ENCODE assay signal across 9 cellular contexts in the genomic region with DNA sequence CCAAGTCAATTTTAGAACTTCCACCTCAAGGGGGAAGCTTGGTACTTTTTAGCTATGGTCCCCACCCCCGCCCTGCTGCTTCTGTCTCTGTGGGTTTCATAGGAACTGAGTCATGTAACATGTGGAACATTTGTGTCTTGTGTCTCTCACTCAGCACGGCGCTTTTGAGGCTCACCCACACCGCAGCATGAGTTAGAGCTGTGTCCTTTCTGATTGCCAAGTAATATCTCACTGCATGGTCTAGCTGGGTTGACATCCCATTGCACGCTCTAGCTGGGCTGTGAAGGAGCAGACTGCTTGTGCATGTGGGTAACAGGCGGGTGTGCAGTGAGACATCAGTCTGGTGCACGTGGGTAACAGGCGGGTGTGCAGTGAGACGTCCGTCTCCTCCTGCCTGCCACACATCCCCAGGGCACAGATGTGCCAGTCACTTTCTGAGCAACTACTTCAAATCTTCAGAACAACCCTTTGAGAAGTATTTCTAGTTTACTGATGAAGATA. TPM values are rescaled to one million over a fixed set of nuclear protein-coding genes. Genes with fewer than 3 reads are reported as not detected.
DNase-seq lines count a peak whose midpoint lies in the region; ATAC-seq and FAIRE-seq lines count a peak whose summit lies in the region.
"Had no signal": no experiment of that assay in that cellular context is flagged by ENCODE, and none has a peak within 500 bp of the region (broad histone marks: within the 10 kb centered on the region; RNA-seq: fewer than 3 reads in every experiment).

No MANE protein-coding gene starts in this region.

- H3K4me1 ChIP-seq in HAP-1 = no peaks in the 10 kb centered on the region

- ATAC-seq in GM19372 (IDR thresholded peaks at IDR 0.05; ENCODE audit: low read depth, unreplicated experiment) (peak; percentile 51), GM19467 (IDR thresholded peaks at IDR 0.05; ENCODE audit: unreplicated experiment) (no peak)
- ATAC-seq: Panc1 had no signal

- DNase-seq in HT1080 (ENCODE audit: low read depth) = peak; percentile 72
- peak; percentile 68 for DNase-seq in activated CD8-positive, alpha-beta memory T cell treated with anti-CD3 and anti-CD28 coated beads, Interleukin-2, amount 50 U/mL, for 24 hours (ENCODE audit: extremely low read depth)
- peak; percentile 41 for DNase-seq in inferior parietal cortex (ENCODE audit: extremely low spot score)
- DNase-seq in stimulated activated CD8-positive, alpha-beta memory T cell treated with anti-CD3 and anti-CD28 coated beads, Interleukin-4, amount 100 ng/mL, for 24 hours (ENCODE audit: low read depth) = peak; percentile 75
- DNase-seq in RCC 7860 (ENCODE audit: low spot score) = no peak
- DNase-seq in HAP-1 (ENCODE audit: low spot score in 2 of 2) = no peak

- in situ Hi-C loops in HAP-1 (cut with MboI; ENCODE audit: low sequenced_read_pairs) = no loop called here

- no peaks in the 10 kb centered on the region for H3K27me3 ChIP-seq in HAP-1 (ENCODE audit: low read depth)

- H3K9me3 ChIP-seq in HAP-1 = no peaks in the 10 kb centered on the region

- no peak for FAIRE-seq in RCC 7860 (lab: Jason Lieb, UNC)

- no peak overlapping the region for H3K4me3 ChIP-seq in HAP-1

- no peaks in the 10 kb centered on the region for H3K36me3 ChIP-seq in HAP-1 (replicated peaks)

RNA-seq across cellular contexts. Expression of gene SLC7A5, which starts 26.4 kb away (rescaled TPM):
- total RNA-seq in HT1080 (2014; rRNA removed; shearing (Covaris generic)) = 112 and 136 TPM in 2 replicates
- 426 and 431 TPM in 2 replicates for polyA plus RNA-seq in HT1080 (2015; cell fraction: cytosol; rRNA removed)
- 291 and 304 TPM in 2 replicates for polyA plus RNA-seq in HT1080 (2015; cell fraction: nucleus; rRNA removed)

RNA-seq across cellular contexts. Expression of gene CA5A, which starts 40.6 kb away (rescaled TPM):
- not detected in 2 replicates for total RNA-seq in HT1080 (2014; rRNA removed; shearing (Covaris generic))
- polyA plus RNA-seq in HT1080 (2015; cell fraction: cytosol; rRNA removed) = not detected in 2 replicates
- polyA plus RNA-seq in HT1080 (2015; cell fraction: nucleus; rRNA removed) = not detected in 2 replicates

RNA-seq across cellular contexts. Expression of gene BANP, which starts 55.5 kb away (rescaled TPM):
- total RNA-seq in HT1080 (2014; rRNA removed; shearing (Covaris generic)) = 21.5 and 24.9 TPM in 2 replicates
- 13.5 and 16.0 TPM in 2 replicates for polyA plus RNA-seq in HT1080 (2015; cell fraction: cytosol; rRNA removed)
- 26.8 and 28.9 TPM in 2 replicates for polyA plus RNA-seq in HT1080 (2015; cell fraction: nucleus; rRNA removed)

Comparison
In these comparisons a context has a peak if more than half of its experiments do, and no peak if none do; other contexts are left out.
1. DNase-seq: peak in HT1080 (single experiment), activated CD8-positive, alpha-beta memory T cell treated with anti-CD3 and anti-CD28 coated beads, Interleukin-2, amount 50 U/mL, for 24 hours (single experiment), inferior parietal cortex (single experiment) and stimulated activated CD8-positive, alpha-beta memory T cell treated with anti-CD3 and anti-CD28 coated beads, Interleukin-4, amount 100 ng/mL, for 24 hours (single experiment); none in RCC 7860 (single experiment) and HAP-1 (0 of 2).